In the genomic region with DNA sequence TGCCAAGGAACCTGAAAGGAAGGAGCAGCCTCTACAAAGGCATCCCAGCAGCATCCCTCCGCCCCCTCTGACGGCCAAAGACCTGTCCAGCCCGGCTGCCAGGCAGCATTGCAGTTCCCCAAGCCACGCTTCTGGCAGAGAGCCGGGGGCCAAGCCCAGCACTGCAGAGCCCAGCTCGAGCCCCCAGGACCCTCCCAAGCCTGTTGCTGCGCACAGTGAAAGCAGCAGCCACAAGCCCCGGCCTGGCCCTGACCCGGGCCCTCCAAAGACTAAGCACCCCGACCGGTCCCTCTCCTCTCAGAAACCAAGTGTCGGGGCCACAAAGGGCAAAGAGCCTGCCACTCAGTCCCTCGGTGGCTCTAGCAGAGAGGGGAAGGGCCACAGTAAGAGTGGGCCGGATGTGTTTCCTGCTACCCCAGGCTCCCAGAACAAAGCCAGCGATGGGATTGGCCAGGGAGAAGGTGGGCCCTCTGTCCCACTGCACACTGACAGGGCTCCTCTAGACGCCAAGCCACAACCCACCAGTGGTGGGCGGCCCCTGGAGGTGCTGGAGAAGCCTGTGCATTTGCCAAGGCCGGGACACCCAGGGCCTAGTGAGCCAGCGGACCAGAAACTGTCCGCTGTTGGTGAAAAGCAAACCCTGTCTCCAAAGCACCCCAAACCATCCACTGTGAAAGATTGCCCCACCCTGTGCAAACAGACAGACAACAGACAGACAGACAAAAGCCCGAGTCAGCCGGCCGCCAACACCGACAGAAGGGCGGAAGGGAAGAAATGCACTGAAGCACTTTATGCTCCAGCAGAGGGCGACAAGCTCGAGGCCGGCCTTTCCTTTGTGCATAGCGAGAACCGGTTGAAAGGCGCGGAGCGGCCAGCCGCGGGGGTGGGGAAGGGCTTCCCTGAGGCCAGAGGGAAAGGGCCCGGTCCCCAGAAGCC, we compare ENCODE assay signal across 8 cellular contexts. TPM values are rescaled to one million over a fixed set of nuclear protein-coding genes. Genes with fewer than 3 reads are reported as not detected.
DNase-seq lines count a peak whose midpoint lies in the region; ATAC-seq and TF ChIP-seq lines count a peak whose summit lies in the region.

No MANE protein-coding gene starts in this region.

- TF ChIP-seq CTCF in AG09309 (IDR thresholded peaks at IDR 0.05; ENCODE audit: control insufficient read depth, insufficient read depth, low read depth, low read length, missing control alignments) (peak; percentile 85), choroid plexus epithelial cell (conservative IDR thresholded peaks at IDR 0.05; ENCODE audit: low read depth, low read length) (peak; percentile 91), left lung (IDR thresholded peaks at IDR 0.05) (peak; percentile 62 to 72)

- DNase-seq in AG09309 (ENCODE audit: low read depth) (peak; percentile 28), HPDE6-E6E7 (ENCODE audit: extremely low spot score) (peak; percentile 58), choroid plexus epithelial cell (ENCODE audit: low read depth) (peak; percentile 90), left lung (peak; percentile 90 to 95), NCI-H146 treated with DMSO at 0.1 percent for 48 hours (lab: John Stamatoyannopoulos, UW; ENCODE audit: unreplicated experiment) (no peak)
- DNase-seq in activated CD4-positive, alpha-beta T cell treated with anti-CD3 and anti-CD28 coated beads for 48 hours, result peak; percentile 89
- DNase-seq in stimulated activated CD4-positive, alpha-beta T cell treated with anti-CD3 and anti-CD28 coated beads, Interleukin-2, amount 100 ng/mL, for 24 hours, result peak; percentile 82 to 83

- no peaks in the 10 kb centered on the region for H3K27me3 ChIP-seq in left lung

- ATAC-seq in GM19452 (IDR thresholded peaks at IDR 0.05; ENCODE audit: unreplicated experiment), result peak; percentile 93
- ATAC-seq in left lung, result peak; percentile 92

- intact Hi-C loops in left lung (cut with DNase I), result no loop called here

- peaks cover 6 to 34% of the 10 kb centered on the region in 2 donors for H3K4me1 ChIP-seq in left lung

- no peaks in the 10 kb centered on the region for H3K9me3 ChIP-seq in left lung

- peaks cover 0 to 51% of the 10 kb centered on the region in 2 donors for H3K36me3 ChIP-seq in left lung

- H3K27ac ChIP-seq in left lung, result peak overlapping the region; percentile 86 to 91

- H3K4me3 ChIP-seq in AG09309 (ENCODE audit: control insufficient read depth, low read depth, low read length), result no peak overlapping the region; the same call in 1 of the 2 replicates
- H3K4me3 ChIP-seq in choroid plexus epithelial cell (ENCODE audit: low read depth, low read length), result peak overlapping the region; percentile 30
- H3K4me3 ChIP-seq in left lung, result peak overlapping the region; percentile 16 to 29

RNA-seq across cellular contexts. Expression of gene CD180, which starts 30.8 kb away (rescaled TPM):
- 1 to 10 TPM; 3.1 to 9.4 TPM for total RNA-seq in left lung
